In the genomic region with DNA sequence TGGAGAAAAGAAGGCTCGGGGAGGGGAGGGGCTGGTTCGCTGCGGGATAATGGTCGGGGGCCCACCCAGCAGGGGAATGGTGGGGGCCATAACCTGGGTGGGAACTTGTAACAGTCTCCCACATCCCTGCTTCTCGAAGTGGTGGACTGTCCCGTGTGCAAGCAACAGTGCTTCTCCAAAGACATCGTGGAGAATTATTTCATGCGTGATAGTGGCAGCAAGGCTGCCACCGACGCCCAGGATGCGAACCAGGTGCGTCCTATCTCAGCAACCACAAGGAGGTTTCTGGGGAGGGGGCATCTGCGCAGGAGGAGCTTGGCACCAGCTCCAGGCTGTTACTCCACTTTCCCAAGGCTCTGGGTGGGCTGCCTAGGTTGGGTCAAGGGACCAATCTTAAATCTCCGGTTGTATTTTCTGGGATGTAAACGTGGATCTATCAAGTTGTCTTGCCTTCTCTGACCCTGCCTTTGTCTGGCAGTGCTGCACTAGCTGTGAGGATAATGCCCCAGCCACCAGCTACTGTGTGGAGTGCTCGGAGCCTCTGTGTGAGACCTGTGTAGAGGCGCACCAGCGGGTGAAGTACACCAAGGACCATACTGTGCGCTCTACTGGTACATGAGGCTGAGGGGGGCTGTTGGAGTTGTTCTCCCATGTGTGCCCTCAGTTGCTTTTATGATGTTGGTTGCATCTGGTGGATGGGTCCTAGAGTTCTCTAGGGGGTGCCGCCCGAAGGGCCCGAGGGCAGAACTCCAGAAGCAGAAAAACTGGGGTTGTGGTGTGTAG, we compare ENCODE assay signal across 8 cellular contexts.
DNase-seq lines count a peak whose midpoint lies in the region; ATAC-seq lines count a peak whose summit lies in the region.

No MANE protein-coding gene starts in this region.

- H3K4me3 ChIP-seq in HUES48 (ENCODE audit: low read depth, low read length) (peak overlapping the region; percentile 97), iPS-18c (ENCODE audit: insufficient read depth, low read depth, low read length) (peak overlapping the region; percentile 70)

- peak overlapping the region; percentile 97 for H3K9ac ChIP-seq in HUES48 (ENCODE audit: low read depth, low read length)

- H3K4me3 Mint-ChIP-seq in activated naive CD8-positive, alpha-beta T cell = peak overlapping the region; percentile 96
- peak overlapping the region; percentile 92 for H3K4me3 Mint-ChIP-seq in stimulated activated memory B cell treated with anti-CD40 and anti-IgM and Interleukin-4, amounts not matched to agents 10 μg/mL and 1 μg/mL and 100 μg/mL, for 72 hours

- peaks cover 32% of the 10 kb centered on the region for H3K4me1 Mint-ChIP-seq in activated naive CD8-positive, alpha-beta T cell (ENCODE audit: low read depth)
- peaks cover 44% of the 10 kb centered on the region for H3K4me1 Mint-ChIP-seq in stimulated activated memory B cell treated with anti-CD40 and anti-IgM and Interleukin-4, amounts not matched to agents 10 μg/mL and 1 μg/mL and 100 μg/mL, for 72 hours

- H3K9me3 Mint-ChIP-seq in activated naive CD8-positive, alpha-beta T cell (ENCODE audit: low read depth) = no peaks in the 10 kb centered on the region
- H3K9me3 Mint-ChIP-seq in stimulated activated memory B cell treated with anti-CD40 and anti-IgM and Interleukin-4, amounts not matched to agents 10 μg/mL and 1 μg/mL and 100 μg/mL, for 72 hours = no peaks in the 10 kb centered on the region

- no peaks in the 10 kb centered on the region for H3K27me3 Mint-ChIP-seq in activated naive CD8-positive, alpha-beta T cell
- peaks cover 23% of the 10 kb centered on the region for H3K27me3 Mint-ChIP-seq in stimulated activated memory B cell treated with anti-CD40 and anti-IgM and Interleukin-4, amounts not matched to agents 10 μg/mL and 1 μg/mL and 100 μg/mL, for 72 hours

- 0 out of 2 replicates have a peak, but pooled peaks cover 5% of the 10 kb centered on the region for H3K4me1 ChIP-seq in HUES48 (ENCODE audit: control insufficient read depth, insufficient read depth, low read length)

- DNase-seq in NCI-H526 treated with DMSO at 0.1 percent for 48 hours (lab: John Stamatoyannopoulos, UW) (no peak), hippocampal formation (lab: John Stamatoyannopoulos, UW) (no peak)

- H3K9me3 ChIP-seq in HUES48 (ENCODE audit: control insufficient read depth, insufficient read depth, low read length) (no peaks in the 10 kb centered on the region), iPS-18c (ENCODE audit: control insufficient read depth, insufficient read depth, low read length) (no peaks in the 10 kb centered on the region)

- peak overlapping the region; percentile 99 for H3K27ac ChIP-seq in HUES48 (ENCODE audit: low read depth, low read length)

- peaks cover 13% of the 10 kb centered on the region for H3K36me3 Mint-ChIP-seq in activated naive CD8-positive, alpha-beta T cell
- H3K36me3 Mint-ChIP-seq in stimulated activated memory B cell treated with anti-CD40 and anti-IgM and Interleukin-4, amounts not matched to agents 10 μg/mL and 1 μg/mL and 100 μg/mL, for 72 hours = peaks cover 46% of the 10 kb centered on the region

- ATAC-seq in stimulated activated memory B cell treated with anti-CD40 and anti-IgM and Interleukin-4, amounts not matched to agents 10 μg/mL and 1 μg/mL and 100 μg/mL, for 72 hours = no peak
- ATAC-seq in HG03097 (IDR thresholded peaks at IDR 0.05; ENCODE audit: low FRiP score, unreplicated experiment) = no peak
- no peak for ATAC-seq in GM18502 (IDR thresholded peaks at IDR 0.05; ENCODE audit: poor library complexity, unreplicated experiment)

- H3K27ac Mint-ChIP-seq in activated naive CD8-positive, alpha-beta T cell = peak overlapping the region; percentile 95
- peak overlapping the region; percentile 98 for H3K27ac Mint-ChIP-seq in stimulated activated memory B cell treated with anti-CD40 and anti-IgM and Interleukin-4, amounts not matched to agents 10 μg/mL and 1 μg/mL and 100 μg/mL, for 72 hours

- peaks cover 52% of the 10 kb centered on the region for H3K36me3 ChIP-seq in HUES48 (ENCODE audit: control insufficient read depth, insufficient read depth, low read length)

- H3K27me3 ChIP-seq in HUES48 (ENCODE audit: control insufficient read depth, insufficient read depth, low read length) = peaks cover 10% of the 10 kb centered on the region
